Comparison of ENCODE assay signal across 12 cellular contexts in genomic region chr6:90463359-90463758, GRCh38.
DNase-seq lines count a peak whose midpoint lies in the region; ATAC-seq and TF ChIP-seq lines count a peak whose summit lies in the region.
"Had no signal": no experiment of that assay in that cellular context is flagged by ENCODE, and none has a peak within 500 bp of the region (broad histone marks: within the 10 kb centered on the region; RNA-seq: fewer than 3 reads in every experiment).

No MANE protein-coding gene starts in this region.

- DNase-seq in activated CD4-positive, alpha-beta T cell treated with anti-CD3 and anti-CD28 coated beads for 48 hours: peak; percentile 60
- no peak for DNase-seq in activated CD4-positive, alpha-beta T cell treated with anti-CD3 and anti-CD28 coated beads for 1 hour
- peak; percentile 34 for DNase-seq in activated effector memory CD4-positive, alpha-beta T cell treated with Interleukin-2 at 50 U/mL for 16 hours
- no peak for DNase-seq in stimulated activated effector memory CD8-positive, alpha-beta T cell treated with anti-CD3 and anti-CD28 coated beads, Interleukin-12 subunit alpha, Interleukin-12 subunit beta, amount 100 ng/mL, for 72 hours (ENCODE audit: low spot score in 2 of 2)
- DNase-seq in SK-N-DZ (ENCODE audit: low spot score): no peak
- no peak for DNase-seq in type B pancreatic cell (ENCODE audit: extremely low spot score, unreplicated experiment)
- no peak for DNase-seq in cortex of kidney (lab: John Stamatoyannopoulos, UW)
- DNase-seq: esophagus squamous epithelium, KBM-7, NCI-H2107 had no signal

- no peak for TF ChIP-seq CTCF in type B pancreatic cell (conservative IDR thresholded peaks at IDR 0.05)

- peak overlapping the region; percentile 48 for H3K4me3 Mint-ChIP-seq in stimulated activated effector memory CD8-positive, alpha-beta T cell treated with anti-CD3 and anti-CD28 coated beads, Interleukin-12 subunit alpha, Interleukin-12 subunit beta, amount 100 ng/mL, for 72 hours
- H3K4me3 Mint-ChIP-seq in type B pancreatic cell: no peak overlapping the region
- H3K4me3 Mint-ChIP-seq: mesothelial cell of epicardium had no signal

- H3K27ac Mint-ChIP-seq in stimulated activated effector memory CD8-positive, alpha-beta T cell treated with anti-CD3 and anti-CD28 coated beads, Interleukin-12 subunit alpha, Interleukin-12 subunit beta, amount 100 ng/mL, for 72 hours: peak overlapping the region; percentile 78
- no peak overlapping the region for H3K27ac Mint-ChIP-seq in type B pancreatic cell
- H3K27ac Mint-ChIP-seq: mesothelial cell of epicardium had no signal

- peak; percentile 51 for ATAC-seq in HG03457 (IDR thresholded peaks at IDR 0.05; ENCODE audit: unreplicated experiment)
- peak; percentile 54 for ATAC-seq in stimulated activated effector memory CD8-positive, alpha-beta T cell treated with anti-CD3 and anti-CD28 coated beads, Interleukin-12 subunit alpha, Interleukin-12 subunit beta, amount 100 ng/mL, for 72 hours

- peaks cover 86% of the 10 kb centered on the region for H3K4me1 Mint-ChIP-seq in stimulated activated effector memory CD8-positive, alpha-beta T cell treated with anti-CD3 and anti-CD28 coated beads, Interleukin-12 subunit alpha, Interleukin-12 subunit beta, amount 100 ng/mL, for 72 hours
- H3K4me1 Mint-ChIP-seq in type B pancreatic cell (ENCODE audit: unreplicated experiment): peaks cover 14% of the 10 kb centered on the region
- H3K4me1 Mint-ChIP-seq: mesothelial cell of epicardium had no signal

- H3K27me3 Mint-ChIP-seq in type B pancreatic cell: no peaks in the 10 kb centered on the region

- no peaks in the 10 kb centered on the region for H3K9me3 Mint-ChIP-seq in stimulated activated effector memory CD8-positive, alpha-beta T cell treated with anti-CD3 and anti-CD28 coated beads, Interleukin-12 subunit alpha, Interleukin-12 subunit beta, amount 100 ng/mL, for 72 hours
- peaks cover 4% of the 10 kb centered on the region for H3K9me3 Mint-ChIP-seq in type B pancreatic cell

- peaks cover 3% of the 10 kb centered on the region for H3K36me3 Mint-ChIP-seq in stimulated activated effector memory CD8-positive, alpha-beta T cell treated with anti-CD3 and anti-CD28 coated beads, Interleukin-12 subunit alpha, Interleukin-12 subunit beta, amount 100 ng/mL, for 72 hours
- H3K36me3 Mint-ChIP-seq in type B pancreatic cell: no peaks in the 10 kb centered on the region
- H3K36me3 Mint-ChIP-seq: mesothelial cell of epicardium had no signal

Comparison
In these comparisons a context has a peak if more than half of its experiments do, and no peak if none do; other contexts are left out.
1. DNase-seq: peak in activated CD4-positive, alpha-beta T cell treated with anti-CD3 and anti-CD28 coated beads for 48 hours (single experiment) and activated effector memory CD4-positive, alpha-beta T cell treated with Interleukin-2 at 50 U/mL for 16 hours (single experiment); none in activated CD4-positive, alpha-beta T cell treated with anti-CD3 and anti-CD28 coated beads for 1 hour (single experiment), stimulated activated effector memory CD8-positive, alpha-beta T cell treated with anti-CD3 and anti-CD28 coated beads, Interleukin-12 subunit alpha, Interleukin-12 subunit beta, amount 100 ng/mL, for 72 hours (0 of 2), SK-N-DZ (single experiment), type B pancreatic cell (single experiment) and cortex of kidney (single experiment).